In genomic region chr1:235199441-235199840, GRCh38 we compare ENCODE assay signal across 9 cellular contexts. TPM values are rescaled to one million over a fixed set of nuclear protein-coding genes. Genes with fewer than 3 reads are reported as not detected.
DNase-seq lines count a peak whose midpoint lies in the region; ATAC-seq, FAIRE-seq and TF ChIP-seq lines count a peak whose summit lies in the region.
"Had no signal": no experiment of that assay in that cellular context is flagged by ENCODE, and none has a peak within 500 bp of the region (broad histone marks: within the 10 kb centered on the region; RNA-seq: fewer than 3 reads in every experiment).

No MANE protein-coding gene starts in this region.

- H3K4me1 ChIP-seq in pancreas: no peaks in the 10 kb centered on the region
- H3K4me1 ChIP-seq: testis had no signal

- FAIRE-seq in G401.6 (lab: Jason Lieb, UNC) (peak; percentile 86), pancreas (lab: Jason Lieb, UNC) (no peak)

- H3K9me3 ChIP-seq in pancreas: no peaks in the 10 kb centered on the region
- H3K9me3 ChIP-seq: testis had no signal

- no peak for TF ChIP-seq CTCF in pancreas (IDR thresholded peaks at IDR 0.05)

- ATAC-seq in pancreas (peak in 3 of 4 donors; percentile 44 to 72 (median 56)), HG03108 (IDR thresholded peaks at IDR 0.05; ENCODE audit: unreplicated experiment) (no peak), HG03520 (IDR thresholded peaks at IDR 0.05; ENCODE audit: unreplicated experiment) (no peak), HG03342 (IDR thresholded peaks at IDR 0.05; ENCODE audit: unreplicated experiment) (no peak)

- 52 to 58% methylated on average over 6 of the region's 6 CpGs for WGBS in pancreas, 2 donors

- H3K4me3 ChIP-seq in pancreas: no peak overlapping the region
- H3K4me3 ChIP-seq: testis had no signal

- DNase-seq in OCI-M1 (lab: John Stamatoyannopoulos, UW): peak; percentile 85
- DNase-seq in fibroblast of peridontal ligament (ENCODE audit: extremely low read depth): peak; percentile 72
- no peak for DNase-seq in pancreas
- no peak for DNase-seq in germinal center (ENCODE audit: low spot score)
- DNase-seq: testis had no signal

- no peak overlapping the region for H3K27ac ChIP-seq in pancreas
- H3K27ac ChIP-seq: testis had no signal

- intact Hi-C loops in pancreas (cut with DNase I): no loop called here

- H3K27me3 ChIP-seq in pancreas: no peaks in the 10 kb centered on the region
- H3K27me3 ChIP-seq: testis had no signal

- H3K36me3 ChIP-seq in pancreas: peaks cover 0 to 15% (median 4%) of the 10 kb centered on the region in 3 donors

RNA-seq across cellular contexts. Expression of gene RBM34, which starts 38.4 kb away (rescaled TPM):
- total RNA-seq in pancreas: 10 to 100 TPM; 13.5 to 33.9 (median 23.4) TPM
- 10 to 100 TPM; 43.2 to 45.1 TPM for polyA plus RNA-seq in pancreas

Comparison
In these comparisons a context has a peak if more than half of its experiments do, and no peak if none do; other contexts are left out.
1. DNase-seq: peak in OCI-M1 (single experiment) and fibroblast of peridontal ligament (single experiment); none in pancreas (0 of 6) and germinal center (single experiment).
2. ATAC-seq: peak in pancreas (3 of 4); none in HG03108 (single experiment), HG03520 (single experiment) and HG03342 (single experiment).